Comparison of ENCODE assay signal across 19 cellular contexts in genomic region chr12:40502322-40502721, GRCh38.
DNase-seq lines count a peak whose midpoint lies in the region; ATAC-seq and TF ChIP-seq lines count a peak whose summit lies in the region.
"Had no signal": no experiment of that assay in that cellular context is flagged by ENCODE, and none has a peak within 500 bp of the region (broad histone marks: within the 10 kb centered on the region; RNA-seq: fewer than 3 reads in every experiment).

No MANE protein-coding gene starts in this region.

- H3F3A ChIP-seq in Loucy (ENCODE audit: low read depth), result no peaks in the 10 kb centered on the region

- H3K4me1 ChIP-seq in Loucy (ENCODE audit: insufficient read depth, low read length, poor library complexity, severe bottlenecking) (peaks cover 18% of the 10 kb centered on the region), esophagus muscularis mucosa (no peaks in the 10 kb centered on the region), uterus (no peaks in the 10 kb centered on the region)
- H3K4me1 ChIP-seq: colonic mucosa, lower lobe of right lung, thyroid gland had no signal

- H3K9ac ChIP-seq in Loucy (ENCODE audit: low read depth, low read length, poor library complexity, severe bottlenecking), result no peak overlapping the region

- H3K27me3 Mint-ChIP-seq in osteocyte (ENCODE audit: unreplicated experiment), result no peaks in the 10 kb centered on the region
- H3K27me3 Mint-ChIP-seq: CD8-positive, alpha-beta memory T cell had no signal

- no peaks in the 10 kb centered on the region for H3K79me2 ChIP-seq in Loucy (ENCODE audit: insufficient read depth, low read length)

- no peak for TF ChIP-seq EP300 in esophagus muscularis mucosa (IDR thresholded peaks at IDR 0.05)

- DNase-seq in NOMO-1 treated with DMSO at 0.1 percent for 48 hours (lab: John Stamatoyannopoulos, UW; ENCODE audit: unreplicated experiment) (peak; percentile 60), NOMO-1 treated with dmso at 0.1 percent for 144 hours (lab: John Stamatoyannopoulos, UW; ENCODE audit: unreplicated experiment) (no peak), esophagus muscularis mucosa (ENCODE audit: extremely low spot score) (no peak), osteocyte (ENCODE audit: extremely low spot score, unreplicated experiment) (no peak), substantia nigra (lab: John Stamatoyannopoulos, UW) (no peak), uterus (no peak)
- DNase-seq: activated T-cell treated with anti-CD3 and anti-CD28 coated beads, Interleukin-2, amount 50 U/mL, for 1 hour; amniotic stem cell; CD8-positive, alpha-beta memory T cell; colonic mucosa; lower lobe of right lung; NCI-H1930; NK-92 treated with Interleukin-12 subunit alpha and Interleukin-12 subunit beta, amount 100 ng/mL, for 24 hours; nucleus accumbens; thyroid gland had no signal

- no peaks in the 10 kb centered on the region for H3K9me2 ChIP-seq in Loucy (replicated peaks; ENCODE audit: low read depth, low read length)

- peaks cover 10% of the 10 kb centered on the region for H3K9me3 Mint-ChIP-seq in osteocyte (ENCODE audit: unreplicated experiment)

- no peak overlapping the region for H3K4me3 Mint-ChIP-seq in osteocyte (ENCODE audit: unreplicated experiment)
- H3K4me3 Mint-ChIP-seq: CD8-positive, alpha-beta memory T cell had no signal

- no peaks in the 10 kb centered on the region for H4K20me1 ChIP-seq in Loucy (ENCODE audit: insufficient read depth, low read length, poor library complexity, severe bottlenecking)

- H3K4me3 ChIP-seq in Loucy (ENCODE audit: low read length, poor library complexity, severe bottlenecking) (no peak overlapping the region), esophagus muscularis mucosa (no peak overlapping the region), uterus (no peak overlapping the region)
- H3K4me3 ChIP-seq: colonic mucosa, lower lobe of right lung, thyroid gland had no signal

- H3K4me2 ChIP-seq in Loucy (ENCODE audit: low read depth, low read length, poor library complexity, severe bottlenecking), result no peak overlapping the region

- 0 out of 2 replicates have a peak overlapping the region, but pooled peaks have one; percentile 17 for H2AFZ ChIP-seq in Loucy (ENCODE audit: low read length)

- H3K27ac ChIP-seq in esophagus muscularis mucosa (replicated peaks in 1 of 4) (no peak overlapping the region), substantia nigra (ENCODE audit: low read depth, low read length, poor library complexity, severe bottlenecking) (no peak overlapping the region), uterus (no peak overlapping the region)
- H3K27ac ChIP-seq: 22Rv1, colonic mucosa, lower lobe of right lung, thyroid gland had no signal

- intact Hi-C loops in esophagus muscularis mucosa (cut with DNase I) (no loop called here), uterus (cut with DNase I; ENCODE audit: low total_unique reads) (no loop called here)

- ATAC-seq in HG02852 (IDR thresholded peaks at IDR 0.05; ENCODE audit: unreplicated experiment), result peak; percentile 69
- ATAC-seq: HepG2, lower lobe of right lung had no signal

- H3K36me3 ChIP-seq in Loucy (ENCODE audit: insufficient read depth, low read length) (no peaks in the 10 kb centered on the region), esophagus muscularis mucosa (no peaks in the 10 kb centered on the region), uterus (no peaks in the 10 kb centered on the region)
- H3K36me3 ChIP-seq: colonic mucosa, lower lobe of right lung, thyroid gland had no signal

- H3K27ac Mint-ChIP-seq in osteocyte (ENCODE audit: unreplicated experiment), result no peak overlapping the region
- H3K27ac Mint-ChIP-seq: CD8-positive, alpha-beta memory T cell had no signal

- no peaks in the 10 kb centered on the region for H3K4me1 Mint-ChIP-seq in osteocyte (ENCODE audit: unreplicated experiment)

- H3K27me3 ChIP-seq in Loucy (ENCODE audit: insufficient read depth, low read length, poor library complexity, severe bottlenecking) (no peaks in the 10 kb centered on the region), esophagus muscularis mucosa (no peaks in the 10 kb centered on the region), uterus (no peaks in the 10 kb centered on the region)
- H3K27me3 ChIP-seq: colonic mucosa, thyroid gland had no signal

- 69% methylated on average over 3 of the region's 3 CpGs for WGBS in esophagus muscularis mucosa

- TF ChIP-seq POLR2A in esophagus muscularis mucosa (IDR thresholded peaks at IDR 0.05; ENCODE audit: low read depth) (no peak), uterus (IDR thresholded peaks at IDR 0.05) (no peak)

- no peaks in the 10 kb centered on the region for H3K36me3 Mint-ChIP-seq in osteocyte (ENCODE audit: unreplicated experiment)
- H3K36me3 Mint-ChIP-seq: CD8-positive, alpha-beta memory T cell had no signal

- TF ChIP-seq CTCF in Loucy (conservative IDR thresholded peaks at IDR 0.05; ENCODE audit: low read length) (no peak), esophagus muscularis mucosa (IDR thresholded peaks at IDR 0.05) (no peak), osteocyte (IDR thresholded peaks at IDR 0.05) (no peak), uterus (IDR thresholded peaks at IDR 0.05) (no peak)

- H3K9me3 ChIP-seq in Loucy (ENCODE audit: insufficient read depth, low read depth, low read length), result no peaks in the 10 kb centered on the region
- no peaks in the 10 kb centered on the region for H3K9me3 ChIP-seq in esophagus muscularis mucosa
- H3K9me3 ChIP-seq in uterus, result no peaks in the 10 kb centered on the region
- H3K9me3 ChIP-seq: colonic mucosa, lower lobe of right lung, thyroid gland had no signal
